1 cellular context compared by ENCODE assay signal in genomic region chr1:45167947-45168346, GRCh38. TPM values are rescaled to one million over a fixed set of nuclear protein-coding genes. Genes with fewer than 3 reads are reported as not detected.
"Had no signal": no experiment of that assay in that cellular context is flagged by ENCODE, and none has a peak within 500 bp of the region (broad histone marks: within the 10 kb centered on the region; RNA-seq: fewer than 3 reads in every experiment).

No MANE protein-coding gene starts in this region.

RNA-seq across cellular contexts. Expression of gene ZSWIM5, which starts 38.5 kb away (rescaled TPM):
- total RNA-seq: foreskin keratinocyte had no signal
- polyA plus RNA-seq: foreskin keratinocyte had no signal
